ENCODE assay signal across 10 cellular contexts in the genomic region with DNA sequence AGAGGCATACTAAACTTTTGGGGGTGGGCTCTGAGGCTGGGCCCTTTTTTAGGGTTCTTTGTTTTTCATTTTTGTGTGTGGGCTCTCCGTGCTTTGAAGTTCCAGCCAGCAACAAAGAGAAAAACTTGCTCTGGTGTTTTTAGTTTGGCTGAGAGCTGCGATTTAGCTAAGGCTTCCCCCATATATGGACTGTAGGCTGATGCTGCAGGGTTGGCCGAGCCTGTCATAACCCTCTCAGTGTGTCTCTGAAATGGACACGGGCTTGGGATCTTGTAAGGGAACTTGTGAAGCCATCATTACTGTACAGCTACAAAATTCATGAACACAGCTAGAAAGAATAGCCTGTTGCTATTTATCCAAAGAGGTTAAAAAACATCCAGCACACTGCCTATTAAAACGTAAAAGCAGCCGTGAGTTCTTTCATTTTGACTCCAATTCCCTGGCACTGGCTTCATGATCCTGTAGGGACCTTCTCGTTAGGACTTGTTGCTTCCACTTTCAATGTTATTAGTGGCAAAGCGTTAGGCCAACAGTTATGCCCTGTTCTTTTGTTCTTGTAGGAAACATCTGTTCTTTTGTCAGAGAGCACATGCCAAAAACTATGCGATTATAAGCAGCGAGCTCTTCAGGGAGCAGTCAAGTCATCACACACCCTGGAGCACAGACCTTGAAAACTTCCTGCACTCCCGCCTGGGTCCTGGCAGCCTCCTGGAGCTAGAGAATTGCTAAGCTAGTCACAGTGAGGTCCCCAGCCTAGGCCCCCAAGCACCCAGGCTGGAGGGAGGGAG.
DNase-seq lines count a peak whose midpoint lies in the region.
"Had no signal": no experiment of that assay in that cellular context is flagged by ENCODE, and none has a peak within 500 bp of the region (broad histone marks: within the 10 kb centered on the region; RNA-seq: fewer than 3 reads in every experiment).

No MANE protein-coding gene starts in this region.

- no peaks in the 10 kb centered on the region for H3K27me3 Mint-ChIP-seq in activated naive CD4-positive, alpha-beta T cell treated with anti-CD3 and anti-CD28 coated beads, Interleukin-2, amount 50 U/mL, for 24 hours

- peak overlapping the region; percentile 48 for H3K27ac Mint-ChIP-seq in activated naive CD4-positive, alpha-beta T cell treated with anti-CD3 and anti-CD28 coated beads, Interleukin-2, amount 50 U/mL, for 24 hours

- peak overlapping the region; percentile 77 for H3K4me3 Mint-ChIP-seq in activated naive CD4-positive, alpha-beta T cell treated with anti-CD3 and anti-CD28 coated beads, Interleukin-2, amount 50 U/mL, for 24 hours

- H3K4me1 Mint-ChIP-seq in activated naive CD4-positive, alpha-beta T cell treated with anti-CD3 and anti-CD28 coated beads, Interleukin-2, amount 50 U/mL, for 24 hours, result peaks cover 53% of the 10 kb centered on the region

- peaks cover 4% of the 10 kb centered on the region for H3K36me3 Mint-ChIP-seq in activated naive CD4-positive, alpha-beta T cell treated with anti-CD3 and anti-CD28 coated beads, Interleukin-2, amount 50 U/mL, for 24 hours

- no peak for DNase-seq in activated naive CD4-positive, alpha-beta T cell (lab: John Stamatoyannopoulos, UW)
- DNase-seq in dermis microvascular lymphatic vessel endothelial cell (ENCODE audit: low read depth in 2 of 2) (peak; percentile 95 to 97), mucosa of gallbladder (ENCODE audit: low spot score) (peak; percentile 11), SW480 (ENCODE audit: low spot score) (no peak), DMS 273 (lab: John Stamatoyannopoulos, UW; ENCODE audit: unreplicated experiment) (no peak), kidney tubule cell (ENCODE audit: low spot score) (no peak)
- DNase-seq in activated effector memory CD4-positive, alpha-beta T cell treated with anti-CD3 and anti-CD28 coated beads, Interleukin-2, amount 50 U/mL, for 16 hours, result no peak
- DNase-seq: hypothalamus, NCI-H2029 had no signal

- H3K9me3 Mint-ChIP-seq in activated naive CD4-positive, alpha-beta T cell treated with anti-CD3 and anti-CD28 coated beads, Interleukin-2, amount 50 U/mL, for 24 hours, result no peaks in the 10 kb centered on the region

Comparison
In these comparisons a context has a peak if more than half of its experiments do, and no peak if none do; other contexts are left out.
1. DNase-seq: peak in dermis microvascular lymphatic vessel endothelial cell (2 of 2) and mucosa of gallbladder (single experiment); none in activated naive CD4-positive, alpha-beta T cell (0 of 4), activated effector memory CD4-positive, alpha-beta T cell treated with anti-CD3 and anti-CD28 coated beads, Interleukin-2, amount 50 U/mL, for 16 hours (single experiment), SW480 (single experiment), DMS 273 (single experiment) and kidney tubule cell (single experiment).